Comparison of ENCODE assay signal across 28 cellular contexts in the genomic region with DNA sequence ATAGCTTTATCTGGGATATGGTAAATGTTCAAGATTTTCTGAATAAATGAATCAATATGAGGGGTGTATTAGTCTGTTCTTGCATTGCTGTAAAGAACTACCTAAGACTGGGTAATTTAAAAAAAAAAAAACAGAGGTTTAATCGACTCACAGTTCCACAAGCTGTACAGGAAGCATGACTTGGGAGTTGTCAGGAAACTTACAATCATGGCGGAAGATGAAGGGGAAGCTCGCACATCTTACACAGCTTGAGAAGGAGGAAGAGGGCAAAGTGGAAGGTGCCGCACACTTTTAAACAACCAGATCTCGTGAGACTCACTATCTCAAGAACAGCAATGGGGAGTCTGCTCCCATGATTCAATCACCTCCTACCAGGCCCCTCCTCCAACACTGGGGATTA.
"Had no signal": no experiment of that assay in that cellular context is flagged by ENCODE, and none has a peak within 500 bp of the region (broad histone marks: within the 10 kb centered on the region; RNA-seq: fewer than 3 reads in every experiment).

No MANE protein-coding gene starts in this region.

- H3K27ac ChIP-seq: left lung, lower lobe of right lung, neural progenitor cell, neutrophil, parathyroid adenoma, right lobe of liver, tibial nerve, vagina had no signal

- H3K9me3 Mint-ChIP-seq: immature natural killer cell; natural killer cell; nephron progenitor cell; neural progenitor cell; stimulated activated memory B cell treated with anti-CD40 and anti-IgM and Interleukin-4, amounts not matched to agents 10 μg/mL and 1 μg/mL and 100 μg/mL, for 72 hours; stimulated activated naive CD8-positive, alpha-beta T cell treated with anti-CD3 and anti-CD28 coated beads, Interleukin-15, amount 100 ng/mL, for 72 hours; type B pancreatic cell had no signal

- H3K27ac Mint-ChIP-seq: immature natural killer cell; natural killer cell; nephron progenitor cell; neural progenitor cell; stimulated activated memory B cell treated with anti-CD40 and anti-IgM and Interleukin-4, amounts not matched to agents 10 μg/mL and 1 μg/mL and 100 μg/mL, for 72 hours; type B pancreatic cell had no signal

- H3K9me3 ChIP-seq: left lung, lower lobe of right lung, neutrophil, right atrium auricular region, right lobe of liver, tibial nerve, vagina had no signal

- H3K4me2 ChIP-seq: neural progenitor cell, smooth muscle cell had no signal

- H3K9ac ChIP-seq: neural progenitor cell, parathyroid adenoma had no signal

- H3K27me3 Mint-ChIP-seq: stimulated activated memory B cell treated with anti-CD40 and anti-IgM and Interleukin-4, amounts not matched to agents 10 μg/mL and 1 μg/mL and 100 μg/mL, for 72 hours; stimulated activated naive CD8-positive, alpha-beta T cell treated with anti-CD3 and anti-CD28 coated beads, Interleukin-15, amount 100 ng/mL, for 72 hours; type B pancreatic cell had no signal

- ATAC-seq: left colon; left lung; natural killer cell; stimulated activated memory B cell treated with anti-CD40 and anti-IgM and Interleukin-4, amounts not matched to agents 10 μg/mL and 1 μg/mL and 100 μg/mL, for 72 hours; stimulated activated naive CD8-positive, alpha-beta T cell treated with anti-CD3 and anti-CD28 coated beads, Interleukin-15, amount 100 ng/mL, for 72 hours had no signal

- H3K27me3 ChIP-seq: left lung, neural progenitor cell, neutrophil, right atrium auricular region, right lobe of liver, tibial nerve, vagina had no signal

- H3K4me1 ChIP-seq: left lung, lower lobe of right lung, neural progenitor cell, parathyroid adenoma, right lobe of liver, tibial nerve, vagina had no signal

- H3K4me3 ChIP-seq: left lung, lower lobe of right lung, neural progenitor cell, right atrium auricular region, right lobe of liver, smooth muscle cell, tibial nerve, vagina had no signal

- H2AFZ ChIP-seq: neural progenitor cell, parathyroid adenoma had no signal

- H3K4me3 Mint-ChIP-seq: immature natural killer cell; natural killer cell; nephron progenitor cell; neural progenitor cell; stimulated activated memory B cell treated with anti-CD40 and anti-IgM and Interleukin-4, amounts not matched to agents 10 μg/mL and 1 μg/mL and 100 μg/mL, for 72 hours; stimulated activated naive CD8-positive, alpha-beta T cell treated with anti-CD3 and anti-CD28 coated beads, Interleukin-15, amount 100 ng/mL, for 72 hours; type B pancreatic cell had no signal

- H3K4me1 Mint-ChIP-seq: immature natural killer cell; natural killer cell; nephron progenitor cell; stimulated activated memory B cell treated with anti-CD40 and anti-IgM and Interleukin-4, amounts not matched to agents 10 μg/mL and 1 μg/mL and 100 μg/mL, for 72 hours; stimulated activated naive CD8-positive, alpha-beta T cell treated with anti-CD3 and anti-CD28 coated beads, Interleukin-15, amount 100 ng/mL, for 72 hours had no signal

- H3K36me3 Mint-ChIP-seq: immature natural killer cell; natural killer cell; neural progenitor cell; stimulated activated memory B cell treated with anti-CD40 and anti-IgM and Interleukin-4, amounts not matched to agents 10 μg/mL and 1 μg/mL and 100 μg/mL, for 72 hours; type B pancreatic cell had no signal

- H3K36me3 ChIP-seq: left lung, lower lobe of right lung, neural progenitor cell, neutrophil, right atrium auricular region, right lobe of liver, tibial nerve, vagina had no signal

- DNase-seq: hypothalamus; immature natural killer cell; kidney; left colon; left lung; lower lobe of right lung; mammary epithelial cell; mesenchymal stem cell; natural killer cell; nephron progenitor cell; occipital lobe; right lobe of liver; stimulated activated CD4-positive, alpha-beta T cell treated with anti-CD3 and anti-CD28 coated beads, Interleukin-1b, Interleukin-23, amount 100 ng/mL, for 48 hours; stimulated activated CD4-positive, alpha-beta T cell treated with anti-CD3 and anti-CD28 coated beads, Interleukin-2, amount 100 ng/mL, for 48 hours; stimulated activated CD4-positive, alpha-beta T cell treated with anti-CD3 and anti-CD28 coated beads, Interleukin-4, amount 100 ng/mL, for 4 hours; stimulated activated CD8-positive, alpha-beta memory T cell treated with anti-CD3 and anti-CD28 coated beads, Interleukin-4, amount 100 ng/mL, for 48 hours; stimulated activated naive CD4-positive, alpha-beta T cell treated with Interleukin-2 at 50 U/mL for 16 hours; stimulated activated naive CD8-positive, alpha-beta T cell treated with anti-CD3 and anti-CD28 coated beads, Interleukin-15, amount 100 ng/mL, for 72 hours; substantia nigra had no signal
